18 cellular contexts compared by ENCODE assay signal in the genomic region with DNA sequence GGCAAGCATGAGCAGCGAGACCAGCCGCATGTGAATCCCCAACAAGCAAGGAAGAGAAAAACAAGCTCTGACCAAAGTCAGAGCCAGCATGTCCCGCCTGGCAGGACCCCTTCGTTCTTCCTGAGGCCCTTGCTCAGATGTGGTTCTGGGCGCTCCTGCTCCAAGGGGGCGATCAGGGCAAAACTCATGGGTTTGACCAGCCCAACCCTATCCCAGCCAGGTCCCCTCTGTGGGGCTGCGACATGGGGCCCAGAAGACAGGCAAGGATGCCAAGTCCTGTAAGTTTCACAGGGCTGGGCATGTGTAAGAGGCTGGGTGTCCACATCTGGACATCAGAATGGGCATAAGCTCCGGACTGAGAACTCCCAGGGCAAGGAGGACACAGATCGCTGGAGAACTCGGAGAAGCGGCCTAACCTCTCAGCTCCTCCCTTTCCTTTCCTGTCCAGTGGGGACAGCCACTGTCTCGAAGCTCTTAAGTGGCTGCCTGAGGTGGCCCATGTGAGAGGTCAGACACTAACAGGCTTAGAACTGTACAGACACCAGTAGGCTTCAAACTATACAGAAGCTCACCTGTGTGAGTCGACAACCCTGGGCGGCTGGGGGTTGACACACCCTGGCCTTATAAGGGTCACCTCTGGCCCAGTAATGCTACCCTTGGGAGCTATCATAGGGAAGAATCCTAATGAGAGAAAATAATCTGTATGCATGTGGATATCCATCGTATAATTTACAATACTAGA. TPM values are rescaled to one million over a fixed set of nuclear protein-coding genes. Genes with fewer than 3 reads are reported as not detected.
A peak's percentile ranks its signal among the peaks of the same experiment; 100 is the strongest.
DNase-seq lines count a peak whose midpoint lies in the region; ATAC-seq, FAIRE-seq and TF ChIP-seq lines count a peak whose summit lies in the region.
"Had no signal": no experiment of that assay in that cellular context is flagged by ENCODE, and none has a peak within 500 bp of the region (broad histone marks: within the 10 kb centered on the region; RNA-seq: fewer than 3 reads in every experiment).

No MANE protein-coding gene starts in this region.

- intact Hi-C loops in endothelial cell of umbilical vein (cut with micrococcal nuclease) (loop anchor here (2.0 kb wide), 1 partner anchor 17 kb away; no protein-coding TSS in a partner anchor), upper lobe of right lung (cut with DNase I) (no loop called here)

- dilution Hi-C loops in endothelial cell of umbilical vein (cut with MboI; ENCODE audit: extremely low pct_ligation_motif_present, low sequenced_read_pairs): no loop called here

- H3K4me3 ChIP-seq in endothelial cell of umbilical vein (replicated peaks in 1 of 3; ENCODE audit: insufficient read depth in 1 of 3, low read depth in 1 of 3, low read length in 3 of 3) (no peak overlapping the region), upper lobe of right lung (no peak overlapping the region), foreskin fibroblast (ENCODE audit: low read depth in 1 of 2, low read length in 2 of 2) (no peak overlapping the region)
- H3K4me3 ChIP-seq: SJSA1, smooth muscle cell had no signal

- H3K27me3 ChIP-seq in endothelial cell of umbilical vein (ENCODE audit: control insufficient read depth in 2 of 2, insufficient read depth in 2 of 2, low read length in 2 of 2) (no peaks in the 10 kb centered on the region), upper lobe of right lung (no peaks in the 10 kb centered on the region)
- H3K27me3 ChIP-seq: SJSA1 had no signal

- H3K4me2 ChIP-seq in endothelial cell of umbilical vein (ENCODE audit: insufficient read depth, low read length): no peak overlapping the region
- H3K4me2 ChIP-seq: smooth muscle cell had no signal

- no peaks in the 10 kb centered on the region for H3K9me3 ChIP-seq in endothelial cell of umbilical vein (replicated peaks; ENCODE audit: control insufficient read depth, insufficient read depth, low read length)
- H3K9me3 ChIP-seq in upper lobe of right lung: no peaks in the 10 kb centered on the region
- H3K9me3 ChIP-seq: SJSA1 had no signal

- H3K9me1 ChIP-seq in endothelial cell of umbilical vein (replicated peaks; ENCODE audit: control insufficient read depth, extremely low read depth, insufficient read depth, low read length): no peaks in the 10 kb centered on the region

- no peak overlapping the region for H3K4me3 Mint-ChIP-seq in osteocyte (ENCODE audit: unreplicated experiment)

- peaks cover 21% of the 10 kb centered on the region for H3K79me2 ChIP-seq in endothelial cell of umbilical vein (ENCODE audit: control insufficient read depth, insufficient read depth, low read length)

- peak; percentile 7 for ATAC-seq in upper lobe of right lung

- CTCF ChIA-PET in endothelial cell of umbilical vein (lab: Charles Lee): interaction anchor here (0.8 to 1.9 kb wide), 3 partner anchors 11 to 539 kb away, joined by 3 to 8 read pairs (median 3); no protein-coding TSS in a partner anchor

- no peak overlapping the region for H3K9ac ChIP-seq in endothelial cell of umbilical vein (replicated peaks; ENCODE audit: extremely low read depth, insufficient read depth, low read length)

- H3K36me3 ChIP-seq in endothelial cell of umbilical vein (ENCODE audit: control insufficient read depth in 2 of 2, extremely low read depth in 1 of 2, insufficient read depth in 2 of 2, low read length in 2 of 2): peaks cover 0 to 2% of the 10 kb centered on the region in 2 experiments
- H3K36me3 ChIP-seq in upper lobe of right lung: no peaks in the 10 kb centered on the region
- H3K36me3 ChIP-seq: SJSA1 had no signal

- TF ChIP-seq POLR2A in endothelial cell of umbilical vein (IDR thresholded peaks at IDR 0.05; ENCODE audit: low read depth, low read length): no peak

- peaks cover 70% of the 10 kb centered on the region for H3K4me1 Mint-ChIP-seq in osteocyte (ENCODE audit: unreplicated experiment)

- TF ChIP-seq CTCF in endothelial cell of umbilical vein (IDR thresholded peaks at IDR 0.05; ENCODE audit: extremely low read depth in 1 of 2, insufficient read depth in 1 of 2, low read depth in 1 of 2, low read length in 2 of 2): no peak
- TF ChIP-seq CTCF in osteocyte (IDR thresholded peaks at IDR 0.05): no peak
- TF ChIP-seq CTCF in upper lobe of right lung (IDR thresholded peaks at IDR 0.05): no peak
- no peak for TF ChIP-seq CTCF in foreskin fibroblast (IDR thresholded peaks at IDR 0.05; ENCODE audit: low read depth, low read length)

- POLR2A ChIA-PET in endothelial cell of umbilical vein (lab: Charles Lee): no interaction called here

- H3K9me3 Mint-ChIP-seq in osteocyte (ENCODE audit: unreplicated experiment): no peaks in the 10 kb centered on the region

- H3K27ac Mint-ChIP-seq in osteocyte (ENCODE audit: unreplicated experiment): peak overlapping the region; percentile 92

- H4K20me1 ChIP-seq in endothelial cell of umbilical vein (replicated peaks; ENCODE audit: control insufficient read depth, extremely low read depth, insufficient read depth, low read length): no peaks in the 10 kb centered on the region

- peaks cover 7% of the 10 kb centered on the region for H3K36me3 Mint-ChIP-seq in osteocyte (ENCODE audit: unreplicated experiment)

- H3K27me3 Mint-ChIP-seq in osteocyte (ENCODE audit: unreplicated experiment): no peaks in the 10 kb centered on the region

- no peak for FAIRE-seq in endothelial cell of umbilical vein (lab: Jason Lieb, UNC)

- no TSS peak for BruUV-seq in endothelial cell of umbilical vein (replicated peaks; lab: Mats Ljungman, UMichigan)

- H2AFZ ChIP-seq in endothelial cell of umbilical vein (ENCODE audit: low read depth, low read length): no peak overlapping the region

- H3K27ac ChIP-seq in endothelial cell of umbilical vein (ENCODE audit: insufficient read depth, low read depth, low read length) (peak overlapping the region; percentile 17), upper lobe of right lung (peak overlapping the region; percentile 21)
- H3K27ac ChIP-seq: 22Rv1, C4-2B, SJSA1 had no signal

- DNase-seq in activated CD8-positive, alpha-beta memory T cell treated with anti-CD3 and anti-CD28 coated beads for 24 hours: peak; percentile 47
- DNase-seq in activated CD8-positive, alpha-beta memory T cell treated with anti-CD3 and anti-CD28 coated beads, Interleukin-2, amount 50 U/mL, for 4 hours: no peak
- DNase-seq in endothelial cell of umbilical vein (ENCODE audit: low read depth, low spot score): no peak
- DNase-seq in osteocyte (ENCODE audit: extremely low spot score, unreplicated experiment): peak; percentile 56
- peak; percentile 59 for DNase-seq in upper lobe of right lung
- no peak for DNase-seq in HT-29 (ENCODE audit: low spot score)
- DNase-seq in central memory CD4-positive, alpha-beta T cell: no peak
- no peak for DNase-seq in foreskin fibroblast
- DNase-seq: activated T-cell treated with anti-CD3 and anti-CD28 coated beads, Interleukin-2, amount 50 U/mL, for 1 hour; NCI-H187; NCI-H510A; occipital lobe; stimulated activated naive CD4-positive, alpha-beta T cell; T-helper 9 cell had no signal

- H3K4me1 ChIP-seq in endothelial cell of umbilical vein (ENCODE audit: control insufficient read depth, extremely low read depth, insufficient read depth, low read length): peaks cover 33% of the 10 kb centered on the region
- H3K4me1 ChIP-seq in upper lobe of right lung: peaks cover 29% of the 10 kb centered on the region

TF ChIP-seq in endothelial cell of umbilical vein, 7 proteins besides CTCF, POLR2A, EP300 and RAD21:
- TF ChIP-seq EZH2 (IDR thresholded peaks at IDR 0.05; ENCODE audit: borderline replicate concordance, low read depth, low read length, severe bottlenecking): no peak
- no peak for TF ChIP-seq JUN (IDR thresholded peaks at IDR 0.05; ENCODE audit: borderline replicate concordance, insufficient read depth, insufficient read length, low read depth)
- TF ChIP-seq, protein P1, sequence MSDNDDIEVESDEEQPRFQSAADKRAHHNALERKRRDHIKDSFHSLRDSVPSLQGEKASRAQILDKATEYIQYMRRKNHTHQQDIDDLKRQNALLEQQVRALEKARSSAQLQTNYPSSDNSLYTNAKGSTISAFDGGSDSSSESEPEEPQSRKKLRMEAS (IDR thresholded peaks at IDR 0.05; ENCODE audit: insufficient read depth, insufficient read length): no peak
- TF ChIP-seq MYC (IDR thresholded peaks at IDR 0.05; ENCODE audit: low read depth, low read length): no peak
- no peak for TF ChIP-seq GATA2 (IDR thresholded peaks at IDR 0.05; ENCODE audit: insufficient read depth, insufficient read length, low read depth, low read length)
- no peak for TF ChIP-seq FOS (IDR thresholded peaks at IDR 0.05; ENCODE audit: borderline replicate concordance, insufficient read depth, low read length)
- TF ChIP-seq POLR2AphosphoS5 (IDR thresholded peaks at IDR 0.05; ENCODE audit: insufficient read depth, low read depth, low read length): no peak
TF ChIP-seq in endothelial cell of umbilical vein: peak in this region for 0.

RNA-seq across cellular contexts. Expression of a gene that starts 48.9 kb away (rescaled TPM):
- 58.6 and 78.1 TPM in 2 replicates for total RNA-seq in endothelial cell of umbilical vein
- polyA plus RNA-seq in endothelial cell of umbilical vein: 54.4 and 60.4 TPM in 2 replicates
- 60.0 and 66.8 TPM in 2 replicates for polyA plus RNA-seq in endothelial cell of umbilical vein (2011; cell fraction: cytosol; rRNA removed)
- 67.9 and 73.2 TPM in 2 replicates for polyA plus RNA-seq in endothelial cell of umbilical vein (2011; cell fraction: nucleus; rRNA removed)
- polyA plus RNA-seq in endothelial cell of umbilical vein (2012): 30.5 and 45.2 TPM in 2 replicates
- 50.5 and 51.7 TPM in 2 replicates for polyA minus RNA-seq in endothelial cell of umbilical vein
- 21.5 TPM for polyA minus RNA-seq in endothelial cell of umbilical vein (2011; cell fraction: cytosol; rRNA and poly(A)+ RNA removed)
- 33.1 and 41.5 TPM in 2 replicates for polyA minus RNA-seq in endothelial cell of umbilical vein (2011; cell fraction: nucleus; rRNA and poly(A)+ RNA removed)
- total RNA-seq in osteocyte: 35.1 and 35.8 TPM in 2 replicates
- 9.8 TPM for total RNA-seq in upper lobe of right lung
- total RNA-seq in HT-29 (2014; rRNA removed; shearing (Covaris generic)): 20.9 and 23.8 TPM in 2 replicates

Comparison
In these comparisons a context has a peak if more than half of its experiments do, and no peak if none do; other contexts are left out.
1. DNase-seq: peak in activated CD8-positive, alpha-beta memory T cell treated with anti-CD3 and anti-CD28 coated beads for 24 hours (single experiment), osteocyte (single experiment) and upper lobe of right lung (single experiment); none in activated CD8-positive, alpha-beta memory T cell treated with anti-CD3 and anti-CD28 coated beads, Interleukin-2, amount 50 U/mL, for 4 hours (single experiment), endothelial cell of umbilical vein (single experiment), HT-29 (single experiment), central memory CD4-positive, alpha-beta T cell (single experiment) and foreskin fibroblast (0 of 2).